ENCODE assay signal across 9 cellular contexts in genomic region chr13:28533049-28533436, GRCh38. TPM values are rescaled to one million over a fixed set of nuclear protein-coding genes. Genes with fewer than 3 reads are reported as not detected.
DNase-seq lines count a peak whose midpoint lies in the region; ATAC-seq, FAIRE-seq and TF ChIP-seq lines count a peak whose summit lies in the region.
"Had no signal": no experiment of that assay in that cellular context is flagged by ENCODE, and none has a peak within 500 bp of the region (broad histone marks: within the 10 kb centered on the region; RNA-seq: fewer than 3 reads in every experiment).

No MANE protein-coding gene starts in this region.

- H4K20me1 ChIP-seq in HepG2 (ENCODE audit: insufficient read depth, low read length): no peaks in the 10 kb centered on the region

- 15% methylated on average over 16 of the region's 17 CpGs for WGBS in HepG2 (ENCODE audit: low lambda C conversion rate)

- peak overlapping the region; percentile 54 for H3K4me2 ChIP-seq in HepG2 (ENCODE audit: low read depth, low read length)

- no peaks in the 10 kb centered on the region for H3K9me3 Mint-ChIP-seq in activated T-cell treated with anti-CD3 and anti-CD28 coated beads, Interleukin-2, amount 50 U/mL, for 4 hours

- H3K9me3 ChIP-seq in adipocyte (ENCODE audit: control insufficient read depth, low read length) (peaks cover 2% of the 10 kb centered on the region), HepG2 (ENCODE audit: low read length) (no peaks in the 10 kb centered on the region), thoracic aorta (no peaks in the 10 kb centered on the region)

- no peak for TF ChIP-seq RAD21 in HepG2 (CRISPR knock-in tag; IDR thresholded peaks at IDR 0.05)

- H3K27me3 ChIP-seq in adipocyte (replicated peaks; ENCODE audit: control insufficient read depth, insufficient read depth, low read length) (peaks cover 11% of the 10 kb centered on the region), HepG2 (ENCODE audit: control insufficient read depth in 1 of 2, insufficient read depth in 2 of 2, low read length in 2 of 2) (peaks cover 4 to 43% of the 10 kb centered on the region in 2 experiments), thoracic aorta (replicated peaks; ENCODE audit: insufficient read depth) (no peaks in the 10 kb centered on the region)

- no TSS peak for BruUV-seq in HepG2 (replicated peaks; lab: Mats Ljungman, UMichigan)

- H3K4me3 Mint-ChIP-seq in activated T-cell treated with anti-CD3 and anti-CD28 coated beads, Interleukin-2, amount 50 U/mL, for 4 hours: peak overlapping the region; percentile 48

- H3K4me3 ChIP-seq in adipocyte (ENCODE audit: low read length) (peak overlapping the region; percentile 55), HepG2 (replicated peaks in 1 of 3; ENCODE audit: insufficient read depth in 1 of 3, low read depth in 2 of 3, low read length in 3 of 3) (peak overlapping the region; percentile 26 to 53 (median 33); a peak in 4 of 6 replicates), thoracic aorta (peak overlapping the region; percentile 69)

- CTCF ChIA-PET in HepG2 (lab: Yijun Ruan, JAX; ENCODE audit: low intra/inter-chr PET ratio, low total read pairs): no interaction called here

- peaks cover 23% of the 10 kb centered on the region for H3K27me3 Mint-ChIP-seq in activated T-cell treated with anti-CD3 and anti-CD28 coated beads, Interleukin-2, amount 50 U/mL, for 4 hours (ENCODE audit: low read depth)

- H3K4me1 Mint-ChIP-seq in activated T-cell treated with anti-CD3 and anti-CD28 coated beads, Interleukin-2, amount 50 U/mL, for 4 hours (ENCODE audit: low read depth): peaks cover 4% of the 10 kb centered on the region

- no peaks in the 10 kb centered on the region for H3K36me3 Mint-ChIP-seq in activated T-cell treated with anti-CD3 and anti-CD28 coated beads, Interleukin-2, amount 50 U/mL, for 4 hours (ENCODE audit: insufficient read depth)

- POLR2A ChIA-PET in HepG2 (lab: Yijun Ruan, JAX): no interaction called here

- H3K9ac ChIP-seq in adipocyte (ENCODE audit: low read length): no peak overlapping the region
- H3K9ac ChIP-seq in HepG2 (ENCODE audit: insufficient read depth, low read depth, low read length): no peak overlapping the region

- FAIRE-seq in HepG2 (lab: Jason Lieb, UNC): no peak

- TF ChIP-seq EP300 in HepG2 (IDR thresholded peaks at IDR 0.05; ENCODE audit: low read depth in 2 of 2, low read length in 2 of 2) (no peak), HepG2 (CRISPR knock-in tag; IDR thresholded peaks at IDR 0.05; ENCODE audit: borderline replicate concordance) (no peak)

- TF ChIP-seq CTCF in HepG2 (CRISPR knock-in tag; IDR thresholded peaks at IDR 0.05): no peak
- no peak for TF ChIP-seq CTCF in thoracic aorta (IDR thresholded peaks at IDR 0.05)

- no peaks in the 10 kb centered on the region for H3K79me2 ChIP-seq in HepG2 (ENCODE audit: insufficient read depth, low read length)

- no peaks in the 10 kb centered on the region for H3K36me3 ChIP-seq in adipocyte (ENCODE audit: control insufficient read depth, insufficient read depth, low read length, severe bottlenecking)
- no peaks in the 10 kb centered on the region for H3K36me3 ChIP-seq in HepG2 (replicated peaks in 1 of 2; ENCODE audit: control insufficient read depth in 1 of 2, insufficient read depth in 2 of 2, low read length in 2 of 2)
- H3K36me3 ChIP-seq in thoracic aorta: no peaks in the 10 kb centered on the region

- H2AFZ ChIP-seq in HepG2 (ENCODE audit: low read length): no peak overlapping the region

- DNase-seq in activated T-cell treated with anti-CD3 and anti-CD28 coated beads, Interleukin-2, amount 50 U/mL, for 4 hours: no peak
- DNase-seq in activated T-cell treated with anti-CD3 and anti-CD28 coated beads, Interleukin-2, amount 50 U/mL, for 48 hours: no peak
- DNase-seq in adipocyte (ENCODE audit: low read depth) (peak; percentile 11), HepG2 (ENCODE audit: low spot score) (no peak), thoracic aorta (ENCODE audit: low spot score) (no peak), hippocampal formation (lab: John Stamatoyannopoulos, UW) (no peak)
- DNase-seq: Calu3 had no signal

- no peak for ATAC-seq in activated T-cell treated with anti-CD3 and anti-CD28 coated beads, Interleukin-2, amount 50 U/mL, for 4 hours
- ATAC-seq in HepG2 (peak; percentile 22), thoracic aorta (ENCODE audit: insufficient number of reproducible peaks, low FRiP score, low read depth) (no peak), HG02642 (IDR thresholded peaks at IDR 0.05; ENCODE audit: poor library complexity, unreplicated experiment) (no peak), GM19397 (IDR thresholded peaks at IDR 0.05; ENCODE audit: unreplicated experiment) (no peak)

- peaks cover 27% of the 10 kb centered on the region for H3K4me1 ChIP-seq in adipocyte (ENCODE audit: control insufficient read depth, insufficient read depth, low read length)
- H3K4me1 ChIP-seq in HepG2 (ENCODE audit: insufficient read depth, low read length): peaks cover 14% of the 10 kb centered on the region
- H3K4me1 ChIP-seq in thoracic aorta (ENCODE audit: control insufficient read depth in 1 of 2, low read depth in 2 of 2): peaks cover 7 to 25% of the 10 kb centered on the region in 2 donors

- intact Hi-C loops in HepG2 (cut with micrococcal nuclease; ENCODE audit: unreplicated experiment): no loop called here

- no peak for TF ChIP-seq POLR2A in HepG2 (IDR thresholded peaks at IDR 0.05; ENCODE audit: insufficient read depth in 1 of 2, low read depth in 2 of 2, low read length in 2 of 2)

- H3K27ac ChIP-seq in HepG2 (ENCODE audit: extremely low read length, insufficient read depth, low read length): no peak overlapping the region
- no peak overlapping the region for H3K27ac ChIP-seq in thoracic aorta

- in situ Hi-C loops in HepG2 (cut with HindIII; ENCODE audit: extremely low pct_ligation_motif_present, low pct_unique_long_range_greater_than_20kb): no loop called here

TF ChIP-seq in HepG2, 621 proteins besides CTCF, POLR2A, EP300 and RAD21:
- TF ChIP-seq EZH2 (conservative IDR thresholded peaks at IDR 0.05; ENCODE audit: low read depth, low read length) (peak; percentile 51; the same call in 1 of the 2 replicates), GLMP (CRISPR knock-in tag; IDR thresholded peaks at IDR 0.05; ENCODE audit: borderline replicate concordance) (no peak)

RNA-seq across cellular contexts. Expression of gene FLT1, which starts 38.1 kb away (rescaled TPM):
- 10 to 100 TPM; 14.7 to 29.0 (median 18.8) TPM for total RNA-seq in activated T-cell treated with anti-CD3 and anti-CD28 coated beads, Interleukin-2, amount 50 U/mL, for 4 hours
- total RNA-seq in HepG2 (2016; rRNA removed; fragmentation: Illumina TruSeq; extraction: Trizol) (0.02 TPM in 1 of 2 replicates, not detected in the other), thoracic aorta (10 to 100 TPM; 12.3 to 44.6 TPM)
- not detected in 2 replicates for total RNA-seq in HepG2 (2016; cell fraction: cytosol; rRNA removed; fragmentation: Illumina TruSeq; extraction: Trizol; ENCODE audit: low read depth)
- total RNA-seq in HepG2 (2016; cell fraction: insoluble cytoplasmic fraction; rRNA removed; fragmentation: Illumina TruSeq; extraction: Trizol): not detected in 2 replicates
- total RNA-seq in HepG2 (2016; cell fraction: membrane; rRNA removed; fragmentation: Illumina TruSeq; extraction: Trizol): not detected in 2 replicates
- not detected in 2 replicates for total RNA-seq in HepG2 (2016; cell fraction: nucleus; rRNA removed; fragmentation: Illumina TruSeq; extraction: Trizol)
- not detected in 2 replicates for polyA plus RNA-seq in HepG2 (2011; rRNA removed)
- 0.03 TPM in 1 of 2 replicates, not detected in the other for polyA plus RNA-seq in HepG2 (2011; cell fraction: cytosol; rRNA removed)
- polyA plus RNA-seq in HepG2 (2011; cell fraction: nucleus; rRNA removed): not detected in 2 replicates
- not detected in 2 replicates for polyA plus RNA-seq in HepG2 (2012)
- not detected in 2 replicates for polyA plus RNA-seq in HepG2 (2016; cell fraction: cytosol; fragmentation: Illumina TruSeq; extraction: Trizol; ENCODE audit: low read depth)
- not detected in 2 replicates for polyA plus RNA-seq in HepG2 (2016; cell fraction: insoluble cytoplasmic fraction; fragmentation: Illumina TruSeq; extraction: Trizol; ENCODE audit: low read depth)
- not detected in 2 replicates for polyA plus RNA-seq in HepG2 (2016; cell fraction: membrane; fragmentation: Illumina TruSeq; extraction: Trizol; ENCODE audit: low read depth)
- not detected in 2 replicates for polyA plus RNA-seq in HepG2 (2016; cell fraction: nucleus; fragmentation: Illumina TruSeq; extraction: Trizol; ENCODE audit: insufficient read depth, low read depth)
- not detected in 2 replicates for polyA minus RNA-seq in HepG2 (2011; rRNA and poly(A)+ RNA removed; ENCODE audit: low replicate concordance)
- not detected in 2 replicates for polyA minus RNA-seq in HepG2 (2011; cell fraction: cytosol; rRNA and poly(A)+ RNA removed)
- not detected in 2 replicates for polyA minus RNA-seq in HepG2 (2011; cell fraction: nucleus; rRNA and poly(A)+ RNA removed)
- total RNA-seq: Calu3 had no signal

Comparison
In these comparisons a context has a peak if more than half of its experiments do, and no peak if none do; other contexts are left out.
1. RNA of gene FLT1, which starts 38.1 kb away (total RNA-seq): 12.3 to 44.6 TPM in thoracic aorta and 14.7 to 29.0 TPM in activated T-cell treated with anti-CD3 and anti-CD28 coated beads, Interleukin-2, amount 50 U/mL, for 4 hours; 0.02 TPM in HepG2; every median in the first group is over 10 times any median in the second.
2. Peak in every context shown above with its lines, with median percentiles within 50 percentile points of each other: H3K4me3 ChIP-seq.